Comparison of ENCODE assay signal across 1 cellular context in the genomic region with DNA sequence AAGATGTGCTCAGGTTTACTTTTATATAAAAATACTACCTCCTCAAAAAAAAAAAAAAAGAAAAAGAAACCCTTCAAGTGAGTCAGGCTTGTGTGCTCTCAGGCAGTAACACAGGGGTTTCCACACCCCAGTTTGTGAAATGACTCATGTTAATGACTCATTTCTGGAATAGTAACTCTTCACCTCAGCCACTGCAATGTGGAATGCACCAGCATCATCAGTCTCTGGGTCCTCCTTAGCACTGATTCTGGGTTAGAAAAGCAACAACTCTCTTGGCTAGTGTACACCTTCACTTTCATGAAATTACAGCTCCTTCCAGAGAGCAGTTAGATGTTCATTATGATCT.
TF ChIP-seq lines count a peak whose summit lies in the region.

No MANE protein-coding gene starts in this region.

TF ChIP-seq in GM23338, 12 proteins besides CTCF, POLR2A, EP300 and RAD21 (continued from another document):
- TF ChIP-seq NANOG (IDR thresholded peaks at IDR 0.05; ENCODE audit: borderline replicate concordance): no peak
- TF ChIP-seq, protein P1, sequence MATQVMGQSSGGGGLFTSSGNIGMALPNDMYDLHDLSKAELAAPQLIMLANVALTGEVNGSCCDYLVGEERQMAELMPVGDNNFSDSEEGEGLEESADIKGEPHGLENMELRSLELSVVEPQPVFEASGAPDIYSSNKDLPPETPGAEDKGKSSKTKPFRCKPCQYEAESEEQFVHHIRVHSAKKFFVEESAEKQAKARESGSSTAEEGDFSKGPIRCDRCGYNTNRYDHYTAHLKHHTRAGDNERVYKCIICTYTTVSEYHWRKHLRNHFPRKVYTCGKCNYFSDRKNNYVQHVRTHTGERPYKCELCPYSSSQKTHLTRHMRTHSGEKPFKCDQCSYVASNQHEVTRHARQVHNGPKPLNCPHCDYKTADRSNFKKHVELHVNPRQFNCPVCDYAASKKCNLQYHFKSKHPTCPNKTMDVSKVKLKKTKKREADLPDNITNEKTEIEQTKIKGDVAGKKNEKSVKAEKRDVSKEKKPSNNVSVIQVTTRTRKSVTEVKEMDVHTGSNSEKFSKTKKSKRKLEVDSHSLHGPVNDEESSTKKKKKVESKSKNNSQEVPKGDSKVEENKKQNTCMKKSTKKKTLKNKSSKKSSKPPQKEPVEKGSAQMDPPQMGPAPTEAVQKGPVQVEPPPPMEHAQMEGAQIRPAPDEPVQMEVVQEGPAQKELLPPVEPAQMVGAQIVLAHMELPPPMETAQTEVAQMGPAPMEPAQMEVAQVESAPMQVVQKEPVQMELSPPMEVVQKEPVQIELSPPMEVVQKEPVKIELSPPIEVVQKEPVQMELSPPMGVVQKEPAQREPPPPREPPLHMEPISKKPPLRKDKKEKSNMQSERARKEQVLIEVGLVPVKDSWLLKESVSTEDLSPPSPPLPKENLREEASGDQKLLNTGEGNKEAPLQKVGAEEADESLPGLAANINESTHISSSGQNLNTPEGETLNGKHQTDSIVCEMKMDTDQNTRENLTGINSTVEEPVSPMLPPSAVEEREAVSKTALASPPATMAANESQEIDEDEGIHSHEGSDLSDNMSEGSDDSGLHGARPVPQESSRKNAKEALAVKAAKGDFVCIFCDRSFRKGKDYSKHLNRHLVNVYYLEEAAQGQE (IDR thresholded peaks at IDR 0.05; ENCODE audit: unreplicated experiment): no peak
- no peak for TF ChIP-seq JUNB (IDR thresholded peaks at IDR 0.05; ENCODE audit: unreplicated experiment)
- TF ChIP-seq EZH2 (IDR thresholded peaks at IDR 0.05; ENCODE audit: low read depth, unreplicated experiment): no peak
- TF ChIP-seq EZH2phosphoT487 (IDR thresholded peaks at IDR 0.05; ENCODE audit: unreplicated experiment): no peak
